Comparison of ENCODE assay signal across 1 cellular context in genomic region chr19:55408320-55408836, GRCh38.
TF ChIP-seq lines count a peak whose summit lies in the region.

No MANE protein-coding gene starts in this region.

TF ChIP-seq in H1, 55 proteins besides CTCF, POLR2A, EP300 and RAD21:
- peak; percentile 60; the same call in 1 of the 2 replicates for TF ChIP-seq KDM1A (IDR thresholded peaks at IDR 0.05; ENCODE audit: borderline replicate concordance, low read length)
- TF ChIP-seq KDM4A (IDR thresholded peaks at IDR 0.05; ENCODE audit: low read depth, low read length, severe bottlenecking): peak; percentile 13
- TF ChIP-seq, protein P1, sequence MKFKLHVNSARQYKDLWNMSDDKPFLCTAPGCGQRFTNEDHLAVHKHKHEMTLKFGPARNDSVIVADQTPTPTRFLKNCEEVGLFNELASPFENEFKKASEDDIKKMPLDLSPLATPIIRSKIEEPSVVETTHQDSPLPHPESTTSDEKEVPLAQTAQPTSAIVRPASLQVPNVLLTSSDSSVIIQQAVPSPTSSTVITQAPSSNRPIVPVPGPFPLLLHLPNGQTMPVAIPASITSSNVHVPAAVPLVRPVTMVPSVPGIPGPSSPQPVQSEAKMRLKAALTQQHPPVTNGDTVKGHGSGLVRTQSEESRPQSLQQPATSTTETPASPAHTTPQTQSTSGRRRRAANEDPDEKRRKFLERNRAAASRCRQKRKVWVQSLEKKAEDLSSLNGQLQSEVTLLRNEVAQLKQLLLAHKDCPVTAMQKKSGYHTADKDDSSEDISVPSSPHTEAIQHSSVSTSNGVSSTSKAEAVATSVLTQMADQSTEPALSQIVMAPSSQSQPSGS (IDR thresholded peaks at IDR 0.05; ENCODE audit: low read length): no peak
- no peak for TF ChIP-seq CBX8 (IDR thresholded peaks at IDR 0.05; ENCODE audit: borderline replicate concordance, low read depth, low read length)
- no peak for TF ChIP-seq SP2 (IDR thresholded peaks at IDR 0.05; ENCODE audit: low read length)
- peak; percentile 95 for TF ChIP-seq YY1 (IDR thresholded peaks at IDR 0.05; ENCODE audit: low read depth, low read length)
- TF ChIP-seq KDM5A (IDR thresholded peaks at IDR 0.05; ENCODE audit: low read length): no peak
- no peak for TF ChIP-seq CHD2 (IDR thresholded peaks at IDR 0.05; ENCODE audit: low read length)
- 0 out of 4 replicates have a peak, but pooled peaks of 1 of the 2 experiments have one; percentile 24 for TF ChIP-seq HDAC2 (IDR thresholded peaks at IDR 0.05; ENCODE audit: borderline replicate concordance in 1 of 2, low read depth in 2 of 2, low read length in 2 of 2)
- no peak for TF ChIP-seq SUZ12 (IDR thresholded peaks at IDR 0.05; ENCODE audit: low read length)
- no peak for TF ChIP-seq RBBP5 (IDR thresholded peaks at IDR 0.05; ENCODE audit: borderline replicate concordance, low read depth, low read length)
- no peak for TF ChIP-seq CHD1 (IDR thresholded peaks at IDR 0.05; ENCODE audit: low read depth, low read length)
- peak; percentile 50; the same call in 1 of the 2 replicates for TF ChIP-seq TAF1 (IDR thresholded peaks at IDR 0.05; ENCODE audit: low read depth, low read length)
